ENCODE assay signal across 8 cellular contexts in genomic region chr9:36487482-36488321, GRCh38.
A peak's percentile ranks its signal among the peaks of the same experiment; 100 is the strongest.
DNase-seq lines count a peak whose midpoint lies in the region; ATAC-seq, FAIRE-seq and TF ChIP-seq lines count a peak whose summit lies in the region.

No MANE protein-coding gene starts in this region.

- no peaks in the 10 kb centered on the region for H3K27me3 ChIP-seq in Caco-2 (replicated peaks; ENCODE audit: control insufficient read depth, insufficient read depth, low read length)
- H3K27me3 ChIP-seq in endodermal cell (ENCODE audit: control insufficient read depth, insufficient read depth, low read length, poor library complexity, severe bottlenecking): no peaks in the 10 kb centered on the region

- H3K36me3 ChIP-seq in Caco-2 (ENCODE audit: control insufficient read depth, insufficient read depth, low read length) (no peaks in the 10 kb centered on the region), endodermal cell (ENCODE audit: control insufficient read depth, insufficient read depth, low read length) (peaks cover 3% of the 10 kb centered on the region)

- 1 to 2% methylated on average over 32 to 93 of the region's 93 CpGs for WGBS in endodermal cell (ENCODE audit: insufficient coverage in 1 of 2, insufficient read length in 1 of 2), 2 experiments

- TF ChIP-seq CTCF in Caco-2 (IDR thresholded peaks at IDR 0.05; ENCODE audit: insufficient read depth in 1 of 2, low read depth in 1 of 2, low read length in 1 of 2, severe bottlenecking in 1 of 2, unreplicated experiment in 1 of 2): no peak
- TF ChIP-seq CTCF in endodermal cell (conservative IDR thresholded peaks at IDR 0.05): peak; percentile 26

- peak; percentile 84 for ATAC-seq in GM21381 (IDR thresholded peaks at IDR 0.05; ENCODE audit: unreplicated experiment)

- DNase-seq in Caco-2: peak; percentile 92 to 95
- peak; percentile 81 for DNase-seq in HTR-8/SVneo (ENCODE audit: insufficient read length, low spot score)
- DNase-seq in NOMO-1 treated with dmso at 0.1 percent for 144 hours (lab: John Stamatoyannopoulos, UW; ENCODE audit: unreplicated experiment): peak; percentile 56
- peak; percentile 60 for DNase-seq in activated CD8-positive, alpha-beta memory T cell treated with anti-CD3 and anti-CD28 coated beads, Interleukin-2, amount 50 U/mL, for 24 hours (ENCODE audit: extremely low read depth)
- peak; percentile 95 for DNase-seq in endodermal cell
- DNase-seq in midbrain (lab: John Stamatoyannopoulos, UW): peak; percentile 94
- peak; percentile 92 to 93 for DNase-seq in stimulated activated CD8-positive, alpha-beta memory T cell treated with anti-CD3 and anti-CD28 coated beads, Interleukin-15, amount 100 ng/mL, for 48 hours (ENCODE audit: low read depth in 2 of 2)

- H3K9me3 ChIP-seq in Caco-2: no peaks in the 10 kb centered on the region
- H3K9me3 ChIP-seq in endodermal cell (ENCODE audit: control insufficient read depth, low read length): no peaks in the 10 kb centered on the region

- no TSS peak for BruUV-seq in Caco-2 (replicated peaks; lab: Mats Ljungman, UMichigan)

- H3K36me3 Mint-ChIP-seq in Caco-2 (ENCODE audit: insufficient read depth, unreplicated experiment) (peaks cover 14% of the 10 kb centered on the region), endodermal cell (ENCODE audit: low read depth) (peaks cover under 1% of the 10 kb centered on the region)

- H3K4me3 Mint-ChIP-seq in Caco-2 (ENCODE audit: unreplicated experiment) (peak overlapping the region; percentile 79), endodermal cell (peak overlapping the region; percentile 74)

- peak overlapping the region; percentile 90 for H3K27ac ChIP-seq in endodermal cell (ENCODE audit: low read depth, low read length)

- POLR2A ChIA-PET in Caco-2 (lab: Charles Lee): interaction anchor here (0.6 to 1.0 kb wide), 4 partner anchors 86 to 954 kb away, joined by 3 to 6 read pairs (median 3); partner anchors contain the start of gene RNF38

- CTCF ChIA-PET in Caco-2 (lab: Charles Lee): interaction anchor here (2.7 kb wide), 1 partner anchor 80 kb away, joined by 9 read pairs; no protein-coding TSS in a partner anchor

- peak; percentile 80 for FAIRE-seq in HTR-8/SVneo (lab: Jason Lieb, UNC)

- 0 out of 2 replicates have a peak, but pooled peaks cover 6% of the 10 kb centered on the region for H3K4me1 ChIP-seq in Caco-2
- peaks cover 4% of the 10 kb centered on the region for H3K4me1 ChIP-seq in endodermal cell (ENCODE audit: control insufficient read depth, insufficient read depth, low read length)

- H3K27me3 Mint-ChIP-seq in Caco-2 (ENCODE audit: insufficient read depth, unreplicated experiment): no peaks in the 10 kb centered on the region
- no peaks in the 10 kb centered on the region for H3K27me3 Mint-ChIP-seq in endodermal cell (ENCODE audit: insufficient read depth)

- H3K9me3 Mint-ChIP-seq in Caco-2 (ENCODE audit: unreplicated experiment) (no peaks in the 10 kb centered on the region), endodermal cell (no peaks in the 10 kb centered on the region)

- peak overlapping the region; percentile 71 for H3K9ac ChIP-seq in endodermal cell (ENCODE audit: extremely low read depth, low read length, poor library complexity, severe bottlenecking)

- peak overlapping the region; percentile 85 for H3K27ac Mint-ChIP-seq in Caco-2 (ENCODE audit: unreplicated experiment)
- peak overlapping the region; percentile 98 for H3K27ac Mint-ChIP-seq in endodermal cell

- peaks cover 7% of the 10 kb centered on the region for H3K4me1 Mint-ChIP-seq in Caco-2 (ENCODE audit: low read depth, unreplicated experiment)
- peaks cover 35% of the 10 kb centered on the region for H3K4me1 Mint-ChIP-seq in endodermal cell

- intact Hi-C loops in Caco-2 (cut with micrococcal nuclease; ENCODE audit: unreplicated experiment): loop anchor here (5.0 kb wide), 1 partner anchor 70 kb away; no protein-coding TSS in a partner anchor

- H3K4me3 ChIP-seq in Caco-2 (ENCODE audit: low read depth, low read length) (peak overlapping the region; percentile 98), endodermal cell (ENCODE audit: low read length) (peak overlapping the region; percentile 86)

Comparison
In these comparisons a context has a peak if more than half of its experiments do, and no peak if none do; other contexts are left out.
1. Peak in every context shown above with its lines: DNase-seq, ATAC-seq, H3K4me3 ChIP-seq and H3K27ac ChIP-seq.